Comparison of ENCODE assay signal across 19 cellular contexts in genomic region chr12:25970082-25970481, GRCh38. TPM values are rescaled to one million over a fixed set of nuclear protein-coding genes. Genes with fewer than 3 reads are reported as not detected.
DNase-seq lines count a peak whose midpoint lies in the region; ATAC-seq, FAIRE-seq and TF ChIP-seq lines count a peak whose summit lies in the region.
"Had no signal": no experiment of that assay in that cellular context is flagged by ENCODE, and none has a peak within 500 bp of the region (broad histone marks: within the 10 kb centered on the region; RNA-seq: fewer than 3 reads in every experiment).

No MANE protein-coding gene starts in this region.

- peaks cover 6% of the 10 kb centered on the region; the same call in 2 of the 3 replicates for H3K36me3 Mint-ChIP-seq in GM23338 (ENCODE audit: low read depth)
- peaks cover 7% of the 10 kb centered on the region for H3K36me3 Mint-ChIP-seq in WTC11
- H3K36me3 Mint-ChIP-seq: CD4-positive, CD25-positive, alpha-beta regulatory T cell had no signal

- H3K27ac ChIP-seq in GM23338 (ENCODE audit: low read depth) (peak overlapping the region; percentile 6; the same call in 1 of the 2 replicates), endothelial cell of umbilical vein (ENCODE audit: insufficient read depth, low read depth, low read length) (peak overlapping the region; percentile 77), vagina (no peak overlapping the region)
- H3K27ac ChIP-seq: KMS-11 had no signal

- CTCF ChIA-PET in endothelial cell of umbilical vein (lab: Charles Lee), result interaction anchor here (1.2 to 6.9 kb wide), 5 partner anchors 9 to 48 kb away, joined by 4 to 36 read pairs (median 8); partner anchors contain the start of gene RASSF8
- CTCF ChIA-PET in WTC11 (lab: Charles Lee), result no interaction called here

- H4K20me1 ChIP-seq in GM23338 (replicated peaks; ENCODE audit: insufficient read depth) (peaks cover 9% of the 10 kb centered on the region), endothelial cell of umbilical vein (replicated peaks; ENCODE audit: control insufficient read depth, extremely low read depth, insufficient read depth, low read length) (no peaks in the 10 kb centered on the region)

- no peak for TF ChIP-seq POLR2A in endothelial cell of umbilical vein (IDR thresholded peaks at IDR 0.05; ENCODE audit: low read depth, low read length)
- no peak for TF ChIP-seq POLR2A in vagina (IDR thresholded peaks at IDR 0.05)

- H3K4me3 ChIP-seq in GM23338 (no peak overlapping the region), endothelial cell of umbilical vein (replicated peaks in 1 of 3; ENCODE audit: insufficient read depth in 1 of 3, low read depth in 1 of 3, low read length in 3 of 3) (no peak overlapping the region), vagina (no peak overlapping the region)
- H3K4me3 ChIP-seq: GM12878 had no signal

- no peaks in the 10 kb centered on the region for H3K36me3 ChIP-seq in GM23338 (ENCODE audit: insufficient read depth)
- H3K36me3 ChIP-seq in endothelial cell of umbilical vein (ENCODE audit: control insufficient read depth in 2 of 2, extremely low read depth in 1 of 2, insufficient read depth in 2 of 2, low read length in 2 of 2), result no peaks in the 10 kb centered on the region
- H3K36me3 ChIP-seq in vagina, result no peaks in the 10 kb centered on the region

- no peak overlapping the region for H3K4me3 Mint-ChIP-seq in GM23338
- no peak overlapping the region for H3K4me3 Mint-ChIP-seq in WTC11
- H3K4me3 Mint-ChIP-seq: CD4-positive, CD25-positive, alpha-beta regulatory T cell had no signal

- no peaks in the 10 kb centered on the region for H3K9me1 ChIP-seq in endothelial cell of umbilical vein (replicated peaks; ENCODE audit: control insufficient read depth, extremely low read depth, insufficient read depth, low read length)

- BruUV-seq in endothelial cell of umbilical vein (replicated peaks; lab: Mats Ljungman, UMichigan), result no TSS peak

- FAIRE-seq in endothelial cell of umbilical vein (lab: Jason Lieb, UNC), result peak; percentile 88
- FAIRE-seq: GM12878 had no signal

- H3K9me3 ChIP-seq in endothelial cell of umbilical vein (replicated peaks; ENCODE audit: control insufficient read depth, insufficient read depth, low read length) (no peaks in the 10 kb centered on the region), vagina (no peaks in the 10 kb centered on the region)

- H3K27ac Mint-ChIP-seq in GM23338, result no peak overlapping the region
- H3K27ac Mint-ChIP-seq in WTC11, result no peak overlapping the region; the same call in 1 of the 2 replicates
- H3K27ac Mint-ChIP-seq: CD4-positive, CD25-positive, alpha-beta regulatory T cell had no signal

- H3K79me2 ChIP-seq in GM23338 (replicated peaks; ENCODE audit: insufficient read depth) (peaks cover 98% of the 10 kb centered on the region), endothelial cell of umbilical vein (ENCODE audit: control insufficient read depth, insufficient read depth, low read length) (peaks cover 93% of the 10 kb centered on the region)

- intact Hi-C loops in endothelial cell of umbilical vein (cut with micrococcal nuclease), result loop anchor here (1.0 kb wide), 1 partner anchor 18 kb away; no protein-coding TSS in a partner anchor
- intact Hi-C loops in vagina (cut with DNase I), result no loop called here

- H3K9me3 Mint-ChIP-seq in GM23338 (peaks cover 4% of the 10 kb centered on the region), WTC11 (peaks cover 5% of the 10 kb centered on the region)

- no peak for DNase-seq in GM23338 (ENCODE audit: low spot score)
- DNase-seq in RKO (ENCODE audit: low spot score), result peak; percentile 34
- DNase-seq in endothelial cell of umbilical vein (ENCODE audit: low read depth, low spot score), result peak; percentile 47
- DNase-seq in renal cortical epithelial cell (ENCODE audit: low read depth), result peak; percentile 33
- DNase-seq in activated CD4-positive, alpha-beta T cell treated with anti-CD3 and anti-CD28 coated beads, Interleukin-2, amount 50 U/mL, for 48 hours, result no peak
- no peak for DNase-seq in RPMI8226
- DNase-seq in vagina (ENCODE audit: extremely low spot score in 2 of 2), result no peak
- no peak for DNase-seq in WTC11 (ENCODE audit: low spot score)
- DNase-seq: ACHN; Calu3; CD4-positive, CD25-positive, alpha-beta regulatory T cell; NCI-H1092; NCI-H1694 treated with DMSO at 0.1 percent for 48 hours; NCI-H2107; NCI-H2227 treated with DMSO at 0.1 percent for 48 hours; SHP77 had no signal

- H3K4me1 Mint-ChIP-seq in GM23338 (peaks cover 52% of the 10 kb centered on the region), WTC11 (peaks cover 59% of the 10 kb centered on the region)
- H3K4me1 Mint-ChIP-seq: CD4-positive, CD25-positive, alpha-beta regulatory T cell had no signal

- no peaks in the 10 kb centered on the region for H3K27me3 ChIP-seq in GM23338 (ENCODE audit: insufficient read depth)
- H3K27me3 ChIP-seq in endothelial cell of umbilical vein (ENCODE audit: control insufficient read depth in 2 of 2, insufficient read depth in 2 of 2, low read length in 2 of 2), result no peaks in the 10 kb centered on the region
- H3K27me3 ChIP-seq in vagina, result no peaks in the 10 kb centered on the region

- TF ChIP-seq CTCF in GM23338 (conservative IDR thresholded peaks at IDR 0.05; ENCODE audit: low read depth in 2 of 2), result no peak
- no peak for TF ChIP-seq CTCF in endothelial cell of umbilical vein (IDR thresholded peaks at IDR 0.05; ENCODE audit: extremely low read depth in 1 of 2, insufficient read depth in 1 of 2, low read depth in 1 of 2, low read length in 2 of 2)
- no peak for TF ChIP-seq CTCF in vagina (IDR thresholded peaks at IDR 0.05)
- TF ChIP-seq CTCF in WTC11 (IDR thresholded peaks at IDR 0.05), result no peak

- no peaks in the 10 kb centered on the region for H3F3A ChIP-seq in GM23338 (replicated peaks; ENCODE audit: low read depth)

- H3K9ac ChIP-seq in endothelial cell of umbilical vein (replicated peaks; ENCODE audit: extremely low read depth, insufficient read depth, low read length), result peak overlapping the region; percentile 0
- H3K9ac ChIP-seq: KMS-11 had no signal

- no peaks in the 10 kb centered on the region for H3K9me2 ChIP-seq in GM23338 (ENCODE audit: insufficient read depth)

- no peak for ATAC-seq in GM23338
- no peak for ATAC-seq in WTC11
- ATAC-seq: GM12878, Panc1 had no signal

- H3K27me3 Mint-ChIP-seq in GM23338 (ENCODE audit: insufficient read depth, low read depth, poor library complexity) (no peaks in the 10 kb centered on the region), WTC11 (ENCODE audit: low read depth) (no peaks in the 10 kb centered on the region)

- POLR2A ChIA-PET in endothelial cell of umbilical vein (lab: Charles Lee) (interaction anchor here (0.7 kb wide), 1 partner anchor 9 kb away, joined by 3 read pairs; no protein-coding TSS in a partner anchor), WTC11 (lab: Charles Lee) (no interaction called here)

- H3K4me1 ChIP-seq in GM23338 (ENCODE audit: insufficient read depth) (peaks cover 22% of the 10 kb centered on the region; the same call in 1 of the 2 replicates), endothelial cell of umbilical vein (ENCODE audit: control insufficient read depth, extremely low read depth, insufficient read depth, low read length) (peaks cover 29% of the 10 kb centered on the region), vagina (peaks cover 43% of the 10 kb centered on the region)

- H3K4me2 ChIP-seq in GM23338, result no peak overlapping the region
- H3K4me2 ChIP-seq in endothelial cell of umbilical vein (ENCODE audit: insufficient read depth, low read length), result peak overlapping the region; percentile 60
- H3K4me2 ChIP-seq: KMS-11 had no signal

- no peak overlapping the region for H2AFZ ChIP-seq in GM23338
- no peak overlapping the region for H2AFZ ChIP-seq in endothelial cell of umbilical vein (ENCODE audit: low read depth, low read length)

- dilution Hi-C loops in endothelial cell of umbilical vein (cut with MboI; ENCODE audit: extremely low pct_ligation_motif_present, low sequenced_read_pairs), result no loop called here

TF ChIP-seq in GM23338, 12 proteins besides CTCF, POLR2A, EP300 and RAD21:
- TF ChIP-seq JUNB (IDR thresholded peaks at IDR 0.05; ENCODE audit: unreplicated experiment) (no peak), STAT1 (IDR thresholded peaks at IDR 0.05; ENCODE audit: unreplicated experiment) (no peak)

TF ChIP-seq in endothelial cell of umbilical vein, 7 proteins besides CTCF, POLR2A, EP300 and RAD21 (continues in another document):
- TF ChIP-seq, protein P1, sequence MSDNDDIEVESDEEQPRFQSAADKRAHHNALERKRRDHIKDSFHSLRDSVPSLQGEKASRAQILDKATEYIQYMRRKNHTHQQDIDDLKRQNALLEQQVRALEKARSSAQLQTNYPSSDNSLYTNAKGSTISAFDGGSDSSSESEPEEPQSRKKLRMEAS (IDR thresholded peaks at IDR 0.05; ENCODE audit: insufficient read depth, insufficient read length), result no peak
- TF ChIP-seq GATA2 (IDR thresholded peaks at IDR 0.05; ENCODE audit: insufficient read depth, insufficient read length, low read depth, low read length) (peak; percentile 64), EZH2 (IDR thresholded peaks at IDR 0.05; ENCODE audit: borderline replicate concordance, low read depth, low read length, severe bottlenecking) (no peak), POLR2AphosphoS5 (IDR thresholded peaks at IDR 0.05; ENCODE audit: insufficient read depth, low read depth, low read length) (peak; percentile 53)

TF ChIP-seq in WTC11, 78 proteins besides CTCF, POLR2A, EP300 and RAD21:
- TF ChIP-seq, protein P2, sequence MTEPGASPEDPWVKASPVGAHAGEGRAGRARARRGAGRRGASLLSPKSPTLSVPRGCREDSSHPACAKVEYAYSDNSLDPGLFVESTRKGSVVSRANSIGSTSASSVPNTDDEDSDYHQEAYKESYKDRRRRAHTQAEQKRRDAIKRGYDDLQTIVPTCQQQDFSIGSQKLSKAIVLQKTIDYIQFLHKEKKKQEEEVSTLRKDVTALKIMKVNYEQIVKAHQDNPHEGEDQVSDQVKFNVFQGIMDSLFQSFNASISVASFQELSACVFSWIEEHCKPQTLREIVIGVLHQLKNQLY (CRISPR knock-in tag; IDR thresholded peaks at IDR 0.05), result no peak
TF ChIP-seq in WTC11: peak in this region for 0.

RNA-seq across cellular contexts. Expression of gene RASSF8, which starts 11.6 kb away (rescaled TPM):
- 30.6 and 30.8 TPM in 2 replicates for total RNA-seq in GM23338 (2014; rRNA removed; shearing (Covaris generic))
- polyA plus RNA-seq in GM23338 (2016; fragmentation: Nextera tagmentation; extraction: Ambion mirVana) (11.5 and 13.4 TPM in 2 replicates), endothelial cell of umbilical vein (9.0 and 11.1 TPM in 2 replicates)
- total RNA-seq in endothelial cell of umbilical vein (58.3 and 59.3 TPM in 2 replicates), renal cortical epithelial cell (48.1 and 68.5 TPM in 2 replicates), vagina (68.5 TPM), WTC11 (2021) (40.2 to 48.6 TPM (median 42.3 TPM) in 3 replicates)
- polyA plus RNA-seq in endothelial cell of umbilical vein (2011; cell fraction: cytosol; rRNA removed), result 12.0 and 12.8 TPM in 2 replicates
- 23.2 and 24.5 TPM in 2 replicates for polyA plus RNA-seq in endothelial cell of umbilical vein (2011; cell fraction: nucleus; rRNA removed)
- polyA plus RNA-seq in endothelial cell of umbilical vein (2012), result 28.5 and 39.2 TPM in 2 replicates
- polyA minus RNA-seq in endothelial cell of umbilical vein, result 77.4 and 82.4 TPM in 2 replicates
- polyA minus RNA-seq in endothelial cell of umbilical vein (2011; cell fraction: cytosol; rRNA and poly(A)+ RNA removed), result 33.1 TPM
- polyA minus RNA-seq in endothelial cell of umbilical vein (2011; cell fraction: nucleus; rRNA and poly(A)+ RNA removed), result 69.4 and 85.4 TPM in 2 replicates
- polyA plus RNA-seq: CD4-positive, CD25-positive, alpha-beta regulatory T cell had no signal

Comparison
In these comparisons a context has a peak if more than half of its experiments do, and no peak if none do; other contexts are left out.
1. DNase-seq: peak in RKO (single experiment), endothelial cell of umbilical vein (single experiment) and renal cortical epithelial cell (single experiment); none in GM23338 (single experiment), activated CD4-positive, alpha-beta T cell treated with anti-CD3 and anti-CD28 coated beads, Interleukin-2, amount 50 U/mL, for 48 hours (0 of 2), RPMI8226 (single experiment), vagina (0 of 2) and WTC11 (single experiment).